Comparison of ENCODE assay signal across 1 cellular context in genomic region chr2:128299628-128300027, GRCh38.
TF ChIP-seq lines count a peak whose summit lies in the region.

No MANE protein-coding gene starts in this region.

TF ChIP-seq in HepG2, 621 proteins besides CTCF, POLR2A, EP300 and RAD21 (continued from another document):
- TF ChIP-seq DDIT3 (CRISPR knock-in tag; IDR thresholded peaks at IDR 0.05), result no peak
- TF ChIP-seq KDM4B (CRISPR knock-in tag; IDR thresholded peaks at IDR 0.05), result no peak
